In the genomic region with DNA sequence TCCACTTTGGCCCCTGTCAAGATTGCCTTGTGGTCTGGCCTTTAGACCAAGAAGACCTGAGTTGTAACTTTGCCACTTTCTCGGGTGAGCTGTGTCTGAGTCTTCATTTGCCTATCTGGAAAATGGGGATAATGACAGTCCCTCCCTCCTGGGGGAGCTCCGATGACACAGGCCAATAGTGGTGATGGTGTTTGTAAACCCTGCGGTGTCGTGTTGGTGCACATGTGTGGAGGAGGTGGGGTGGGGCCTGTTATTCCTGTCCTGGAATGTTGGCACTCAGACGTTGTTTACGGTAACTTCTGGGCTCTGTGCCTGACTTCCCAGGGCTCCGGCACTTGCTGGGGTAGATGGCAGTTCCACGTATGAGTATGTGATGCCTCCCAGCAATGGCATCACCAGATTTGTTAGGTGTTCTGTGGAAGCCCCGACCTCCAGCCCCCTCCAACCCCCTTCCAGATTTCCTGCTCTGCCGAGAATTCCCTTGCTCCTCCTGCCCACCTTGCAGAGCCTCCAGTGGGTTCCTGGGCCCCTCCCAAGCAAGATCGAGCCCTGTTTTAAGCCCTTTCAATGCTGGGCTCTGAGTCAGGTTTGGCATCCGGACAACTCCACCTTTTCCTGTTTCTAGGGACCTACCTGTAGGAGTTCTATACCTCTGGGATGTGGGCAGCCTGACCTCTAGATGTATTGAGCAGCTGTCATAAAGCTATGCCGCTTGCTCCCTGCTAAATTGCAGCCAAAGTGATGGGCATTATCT, we compare ENCODE assay signal across 11 cellular contexts. TPM values are rescaled to one million over a fixed set of nuclear protein-coding genes. Genes with fewer than 3 reads are reported as not detected.
DNase-seq lines count a peak whose midpoint lies in the region; ATAC-seq and TF ChIP-seq lines count a peak whose summit lies in the region.
"Had no signal": no experiment of that assay in that cellular context is flagged by ENCODE, and none has a peak within 500 bp of the region (broad histone marks: within the 10 kb centered on the region; RNA-seq: fewer than 3 reads in every experiment).

No MANE protein-coding gene starts in this region.

- DNase-seq in HFF-Myc (ENCODE audit: extremely low read depth, low read depth) (peak; percentile 96), body of pancreas (peak; percentile 61 to 78 (median 73)), iPS-NIHi11 (ENCODE audit: low spot score) (peak; percentile 38), NCI-H187 treated with DMSO at 0.1 percent for 48 hours (lab: John Stamatoyannopoulos, UW) (no peak)
- DNase-seq in stimulated activated effector memory CD8-positive, alpha-beta T cell treated with anti-CD3 and anti-CD28 coated beads, Interleukin-12 subunit alpha, Interleukin-12 subunit beta, amount 100 ng/mL, for 72 hours (ENCODE audit: low spot score in 2 of 2) = no peak
- DNase-seq in activated naive CD4-positive, alpha-beta T cell treated with anti-CD3 and anti-CD28 coated beads for 36 hours = no peak

- H3K4me3 ChIP-seq in HFF-Myc (replicated peaks; ENCODE audit: low read depth, low read length) (no peak overlapping the region; the same call in 1 of the 2 replicates), body of pancreas (no peak overlapping the region)

- WGBS in body of pancreas, 2 donors = 20 to 23% methylated on average over 10 to 13 of the region's 13 CpGs

- CTCF ChIA-PET in activated naive CD4-positive, alpha-beta T cell treated with anti-CD3 and anti-CD28 coated beads for 36 hours (lab: Charles Lee) = no interaction called here

- no peak overlapping the region for H3K27ac Mint-ChIP-seq in stimulated activated effector memory CD8-positive, alpha-beta T cell treated with anti-CD3 and anti-CD28 coated beads, Interleukin-12 subunit alpha, Interleukin-12 subunit beta, amount 100 ng/mL, for 72 hours
- no peak overlapping the region for H3K27ac Mint-ChIP-seq in activated naive CD4-positive, alpha-beta T cell treated with anti-CD3 and anti-CD28 coated beads for 36 hours
- H3K27ac Mint-ChIP-seq: activated T-helper 2 cell treated with anti-CD3 and anti-CD28 coated beads, Interferon-gamma antibody, Interleukin-2, Interleukin-4, amounts not matched to agents 10 μg/mL and 5 μg/mL and 100 μg/mL, durations not matched to agents 14 hours and 24 hours and 36 hours; memory B cell had no signal

- H3K36me3 Mint-ChIP-seq in stimulated activated effector memory CD8-positive, alpha-beta T cell treated with anti-CD3 and anti-CD28 coated beads, Interleukin-12 subunit alpha, Interleukin-12 subunit beta, amount 100 ng/mL, for 72 hours = no peaks in the 10 kb centered on the region
- H3K36me3 Mint-ChIP-seq in activated naive CD4-positive, alpha-beta T cell treated with anti-CD3 and anti-CD28 coated beads for 36 hours (ENCODE audit: low read depth) = no peaks in the 10 kb centered on the region
- H3K36me3 Mint-ChIP-seq: memory B cell had no signal

- no peak for TF ChIP-seq POLR2A in body of pancreas (IDR thresholded peaks at IDR 0.05)

- no peaks in the 10 kb centered on the region for H3K36me3 ChIP-seq in body of pancreas (replicated peaks in 1 of 2; ENCODE audit: insufficient read depth in 1 of 2, low read depth in 2 of 2)

- no peaks in the 10 kb centered on the region for H3K27me3 ChIP-seq in body of pancreas

- intact Hi-C loops in body of pancreas (cut with DNase I) = no loop called here
- intact Hi-C loops in activated naive CD4-positive, alpha-beta T cell treated with anti-CD3 and anti-CD28 coated beads for 36 hours (cut with micrococcal nuclease) = no loop called here

- no peaks in the 10 kb centered on the region for H3K9me3 Mint-ChIP-seq in stimulated activated effector memory CD8-positive, alpha-beta T cell treated with anti-CD3 and anti-CD28 coated beads, Interleukin-12 subunit alpha, Interleukin-12 subunit beta, amount 100 ng/mL, for 72 hours
- H3K9me3 Mint-ChIP-seq in activated naive CD4-positive, alpha-beta T cell treated with anti-CD3 and anti-CD28 coated beads for 36 hours = no peaks in the 10 kb centered on the region
- H3K9me3 Mint-ChIP-seq: activated T-helper 2 cell treated with anti-CD3 and anti-CD28 coated beads, Interferon-gamma antibody, Interleukin-2, Interleukin-4, amounts not matched to agents 10 μg/mL and 5 μg/mL and 100 μg/mL, durations not matched to agents 14 hours and 24 hours and 36 hours; memory B cell had no signal

- peaks cover 6% of the 10 kb centered on the region for H3K4me1 ChIP-seq in body of pancreas

- H3K27me3 Mint-ChIP-seq in activated naive CD4-positive, alpha-beta T cell treated with anti-CD3 and anti-CD28 coated beads for 36 hours (ENCODE audit: low read depth) = peaks cover 6% of the 10 kb centered on the region

- H3K4me3 Mint-ChIP-seq in stimulated activated effector memory CD8-positive, alpha-beta T cell treated with anti-CD3 and anti-CD28 coated beads, Interleukin-12 subunit alpha, Interleukin-12 subunit beta, amount 100 ng/mL, for 72 hours = no peak overlapping the region
- H3K4me3 Mint-ChIP-seq in activated naive CD4-positive, alpha-beta T cell treated with anti-CD3 and anti-CD28 coated beads for 36 hours = no peak overlapping the region
- H3K4me3 Mint-ChIP-seq: memory B cell had no signal

- no peaks in the 10 kb centered on the region for H3K4me1 Mint-ChIP-seq in stimulated activated effector memory CD8-positive, alpha-beta T cell treated with anti-CD3 and anti-CD28 coated beads, Interleukin-12 subunit alpha, Interleukin-12 subunit beta, amount 100 ng/mL, for 72 hours
- no peaks in the 10 kb centered on the region for H3K4me1 Mint-ChIP-seq in activated naive CD4-positive, alpha-beta T cell treated with anti-CD3 and anti-CD28 coated beads for 36 hours (ENCODE audit: low read depth)

- peak overlapping the region in 2 of 4 donors; percentile 26 to 66 for H3K27ac ChIP-seq in body of pancreas

- TF ChIP-seq CTCF in HFF-Myc (IDR thresholded peaks at IDR 0.05; ENCODE audit: low read depth, low read length, missing control alignments) (peak; percentile 19), body of pancreas (IDR thresholded peaks at IDR 0.05) (no peak)

- ATAC-seq in body of pancreas (peak; percentile 89), HG03095 (IDR thresholded peaks at IDR 0.05; ENCODE audit: unreplicated experiment) (no peak), GM21786 (IDR thresholded peaks at IDR 0.05; ENCODE audit: unreplicated experiment) (no peak)
- ATAC-seq in stimulated activated effector memory CD8-positive, alpha-beta T cell treated with anti-CD3 and anti-CD28 coated beads, Interleukin-12 subunit alpha, Interleukin-12 subunit beta, amount 100 ng/mL, for 72 hours = peak; percentile 32

- no peaks in the 10 kb centered on the region for H3K9me3 ChIP-seq in body of pancreas

RNA-seq across cellular contexts. Expression of a gene that starts 31.4 kb away (rescaled TPM):
- under 1 TPM; 0.66 to 0.78 TPM for total RNA-seq in body of pancreas
- total RNA-seq in activated naive CD4-positive, alpha-beta T cell treated with anti-CD3 and anti-CD28 coated beads for 36 hours = under 1 TPM; 0.07 to 0.10 TPM
- total RNA-seq: SK-MEL-5 had no signal

Comparison
In these comparisons a context has a peak if more than half of its experiments do, and no peak if none do; other contexts are left out.
1. DNase-seq: peak in HFF-Myc (single experiment), body of pancreas (4 of 4) and iPS-NIHi11 (single experiment); none in stimulated activated effector memory CD8-positive, alpha-beta T cell treated with anti-CD3 and anti-CD28 coated beads, Interleukin-12 subunit alpha, Interleukin-12 subunit beta, amount 100 ng/mL, for 72 hours (0 of 2), activated naive CD4-positive, alpha-beta T cell treated with anti-CD3 and anti-CD28 coated beads for 36 hours (single experiment) and NCI-H187 treated with DMSO at 0.1 percent for 48 hours (single experiment).
2. ATAC-seq: peak in body of pancreas (single experiment) and stimulated activated effector memory CD8-positive, alpha-beta T cell treated with anti-CD3 and anti-CD28 coated beads, Interleukin-12 subunit alpha, Interleukin-12 subunit beta, amount 100 ng/mL, for 72 hours (single experiment); none in HG03095 (single experiment) and GM21786 (single experiment).